Comparison of ENCODE assay signal across 8 cellular contexts in the genomic region with DNA sequence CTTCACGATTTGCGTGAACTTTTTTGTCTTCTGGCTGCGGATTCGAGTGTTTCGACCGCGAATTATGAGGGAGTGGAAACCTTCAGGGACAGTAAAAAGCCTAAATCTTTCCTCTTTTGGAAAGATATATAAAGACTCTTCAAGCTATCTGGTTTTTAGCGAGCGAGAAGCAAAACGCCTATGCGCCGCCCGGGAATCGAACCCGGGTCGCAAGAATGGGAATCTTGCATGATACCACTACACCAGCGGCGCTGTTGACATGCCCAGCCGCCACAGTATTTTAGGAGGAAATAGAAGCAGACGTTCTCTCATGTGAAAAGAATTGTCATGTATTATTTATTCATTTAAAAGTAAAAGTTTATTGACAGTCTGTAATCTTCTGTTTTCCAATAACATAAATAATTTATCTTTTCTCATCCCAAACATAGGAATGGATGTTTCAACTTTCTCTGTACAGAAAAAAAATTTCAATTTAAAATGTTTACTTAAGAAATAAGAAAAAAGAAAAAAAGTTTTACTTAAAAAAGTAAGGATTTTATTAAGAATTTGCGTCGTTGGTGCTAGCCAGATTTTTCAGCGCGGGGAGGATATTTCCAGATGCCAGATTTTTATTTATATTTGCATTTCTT. TPM values are rescaled to one million over a fixed set of nuclear protein-coding genes. Genes with fewer than 3 reads are reported as not detected.
DNase-seq lines count a peak whose midpoint lies in the region; ATAC-seq and TF ChIP-seq lines count a peak whose summit lies in the region.

No MANE protein-coding gene starts in this region.

- BruUV-seq in Panc1 (replicated peaks; lab: Mats Ljungman, UMichigan): no TSS peak

- H3K36me3 Mint-ChIP-seq in CD14-positive monocyte: peaks cover 5 to 9% of the 10 kb centered on the region in 2 donors

- intact Hi-C loops in CD14-positive monocyte (cut with micrococcal nuclease): loop anchor here (2.0 to 10.0 kb wide), 3 partner anchors 43 to 344 kb away; partner anchors contain the start of gene SNRPG (in 2 of the 2)
- intact Hi-C loops in Panc1 (cut with micrococcal nuclease; ENCODE audit: unreplicated experiment): no loop called here

- H3K4me3 ChIP-seq in HUES6 (ENCODE audit: low read depth, low read length) (peak overlapping the region; percentile 99), Panc1 (ENCODE audit: low read depth in 2 of 2, low read length in 2 of 2) (peak overlapping the region; percentile 83 to 91), foreskin fibroblast (ENCODE audit: low read depth in 1 of 2, low read length in 2 of 2) (peak overlapping the region; percentile 69 to 92), suprapubic skin (peak overlapping the region; percentile 94)

- H3K4me1 Mint-ChIP-seq in CD14-positive monocyte: peaks cover 27% of the 10 kb centered on the region

- H3K9me3 ChIP-seq in HUES6 (ENCODE audit: control insufficient read depth, insufficient read depth, low read depth, low read length) (no peaks in the 10 kb centered on the region), Panc1 (ENCODE audit: control insufficient read depth, insufficient read depth, low read depth, low read length) (no peaks in the 10 kb centered on the region), suprapubic skin (no peaks in the 10 kb centered on the region)

- H3K9ac ChIP-seq in HUES6 (ENCODE audit: low read length): peak overlapping the region; percentile 99

- H3K4me1 ChIP-seq in HUES6 (ENCODE audit: control insufficient read depth, insufficient read depth, low read length) (peaks cover 4% of the 10 kb centered on the region), Panc1 (ENCODE audit: control insufficient read depth, insufficient read depth, low read length) (peaks cover 7% of the 10 kb centered on the region; the same call in 1 of the 2 replicates), suprapubic skin (peaks cover 25% of the 10 kb centered on the region)

- H3K27ac Mint-ChIP-seq in CD14-positive monocyte: peak overlapping the region; percentile 95 to 99 (median 98)

- no peak for TF ChIP-seq POLR2A in suprapubic skin (IDR thresholded peaks at IDR 0.05)

- in situ Hi-C loops in Panc1 (cut with HindIII; ENCODE audit: low pct_unique_long_range_greater_than_20kb, low sequenced_read_pairs): no loop called here

- POLR2A ChIA-PET in Panc1 (lab: Charles Lee): interaction anchor here (0.6 to 1.0 kb wide), 2 partner anchors 8 to 45 kb away, joined by 3 to 9 read pairs; partner anchors contain the start of gene SNRPG

- DNase-seq in CD14-positive monocyte (ENCODE audit: low spot score) (peak; percentile 85), Panc1 (ENCODE audit: low read depth, low spot score) (peak; percentile 96), foreskin fibroblast (no peak), omental fat pad (ENCODE audit: low spot score) (peak; percentile 95), suprapubic skin (ENCODE audit: low spot score in 2 of 2) (peak; percentile 93)
- DNase-seq in activated T-helper 1 cell treated with anti-CD3 and anti-CD28 coated beads, Interleukin-2, amount 50 U/mL, for 16 hours (ENCODE audit: low read depth in 1 of 2, low spot score in 1 of 2): peak; percentile 82 to 83

- peak overlapping the region; percentile 99 for H3K27ac ChIP-seq in HUES6 (ENCODE audit: low read depth, low read length)
- peak overlapping the region; percentile 99 for H3K27ac ChIP-seq in Panc1 (ENCODE audit: low read length)
- H3K27ac ChIP-seq in suprapubic skin: peak overlapping the region; percentile 98

- ATAC-seq in GM21423 (IDR thresholded peaks at IDR 0.05; ENCODE audit: unreplicated experiment) (peak; percentile 47), Panc1 (peak; percentile 88), omental fat pad (ENCODE audit: low FRiP score) (peak; percentile 64)

- H3K9me3 Mint-ChIP-seq in CD14-positive monocyte: no peaks in the 10 kb centered on the region

- H3K36me3 ChIP-seq in HUES6 (ENCODE audit: control insufficient read depth, insufficient read depth, low read length): peaks cover 13% of the 10 kb centered on the region; the same call in 1 of the 2 replicates
- H3K36me3 ChIP-seq in Panc1 (ENCODE audit: control insufficient read depth, insufficient read depth, low read length): peaks cover 10% of the 10 kb centered on the region; the same call in 1 of the 2 replicates
- H3K36me3 ChIP-seq in suprapubic skin: no peaks in the 10 kb centered on the region

- H3K4me3 Mint-ChIP-seq in CD14-positive monocyte: peak overlapping the region; percentile 97 to 100

- TF ChIP-seq EP300 in suprapubic skin (IDR thresholded peaks at IDR 0.05): no peak

- CTCF ChIA-PET in Panc1 (lab: Charles Lee): no interaction called here

- H3K27me3 ChIP-seq in HUES6 (ENCODE audit: control insufficient read depth, insufficient read depth, low read length): no peaks in the 10 kb centered on the region
- H3K27me3 ChIP-seq in Panc1 (ENCODE audit: control insufficient read depth, insufficient read depth, low read length): no peaks in the 10 kb centered on the region
- no peaks in the 10 kb centered on the region for H3K27me3 ChIP-seq in suprapubic skin

- WGBS in suprapubic skin: 1% methylated on average over 24 of the region's 24 CpGs

- peaks cover 0 to 3% (median 0%) of the 10 kb centered on the region in 3 donors for H3K27me3 Mint-ChIP-seq in CD14-positive monocyte (ENCODE audit: low read depth in 3 of 3)

- TF ChIP-seq CTCF in CD14-positive monocyte (IDR thresholded peaks at IDR 0.05): no peak
- TF ChIP-seq CTCF in Panc1 (IDR thresholded peaks at IDR 0.05): no peak
- no peak for TF ChIP-seq CTCF in foreskin fibroblast (IDR thresholded peaks at IDR 0.05; ENCODE audit: low read depth, low read length)
- TF ChIP-seq CTCF in omental fat pad (IDR thresholded peaks at IDR 0.05): no peak
- no peak for TF ChIP-seq CTCF in suprapubic skin (IDR thresholded peaks at IDR 0.05)

RNA-seq across cellular contexts. Expression of gene TIA1, which starts 0.5 kb away (rescaled TPM):
- 10 to 100 TPM; 47.0 to 48.7 TPM for polyA plus RNA-seq in CD14-positive monocyte
- total RNA-seq in Panc1 (2021; ENCODE audit: unreplicated experiment) (113 TPM), omental fat pad (100 to 1,000 TPM in 1 of 4 donors, 10 to 100 TPM in 3; 38.1 to 170 (median 53.9) TPM), suprapubic skin (100 to 1,000 TPM in 1 of 4 donors, 10 to 100 TPM in 3; 31.2 to 115 (median 58.0) TPM)
- polyA plus RNA-seq in Panc1 (2012; ENCODE audit: insufficient read length): 62.0 TPM

RNA-seq across cellular contexts. Expression of gene PCYOX1, which starts 9.0 kb away (rescaled TPM):
- 10 to 100 TPM; 10.8 to 16.5 TPM for polyA plus RNA-seq in CD14-positive monocyte
- total RNA-seq in Panc1 (2021; ENCODE audit: unreplicated experiment): 44.1 TPM
- 15.5 TPM for polyA plus RNA-seq in Panc1 (2012; ENCODE audit: insufficient read length)
- total RNA-seq in omental fat pad: 10 to 100 TPM; 49.2 to 88.7 (median 66.4) TPM
- 10 to 100 TPM; 34.4 to 57.2 (median 48.1) TPM for total RNA-seq in suprapubic skin

RNA-seq across cellular contexts. Expression of gene SNRPG, which starts 44.6 kb away (rescaled TPM):
- polyA plus RNA-seq in CD14-positive monocyte: 100 to 1,000 TPM; 214 to 233 TPM
- 325 TPM for total RNA-seq in Panc1 (2021; ENCODE audit: unreplicated experiment)
- polyA plus RNA-seq in Panc1 (2012; ENCODE audit: insufficient read length): 285 TPM
- total RNA-seq in omental fat pad: 100 to 1,000 TPM in 3 of 4 donors, 10 to 100 TPM in 1; 87.3 to 124 (median 107) TPM
- total RNA-seq in suprapubic skin: 10 to 100 TPM; 47.3 to 63.1 (median 55.7) TPM

RNA-seq across cellular contexts. Expression of gene FAM136A, which starts 52.9 kb away (rescaled TPM):
- 10 to 100 TPM; 30.1 to 31.8 TPM for polyA plus RNA-seq in CD14-positive monocyte
- total RNA-seq in Panc1 (2021; ENCODE audit: unreplicated experiment) (53.4 TPM), omental fat pad (10 to 100 TPM; 16.3 to 19.6 (median 17.7) TPM), suprapubic skin (10 to 100 TPM; 20.8 to 30.9 (median 26.4) TPM)
- 49.4 TPM for polyA plus RNA-seq in Panc1 (2012; ENCODE audit: insufficient read length)

RNA-seq across cellular contexts. Expression of gene C2orf42, which starts 58.1 kb away (rescaled TPM):
- polyA plus RNA-seq in CD14-positive monocyte: 1 to 10 TPM; 3.0 to 4.0 TPM
- 15.4 TPM for total RNA-seq in Panc1 (2021; ENCODE audit: unreplicated experiment)
- polyA plus RNA-seq in Panc1 (2012; ENCODE audit: insufficient read length): 14.7 TPM
- 10 to 100 TPM; 10.6 to 15.3 (median 11.2) TPM for total RNA-seq in omental fat pad
- 10 to 100 TPM; 12.4 to 21.6 (median 15.3) TPM for total RNA-seq in suprapubic skin

Comparison
In these comparisons a context has a peak if more than half of its experiments do, and no peak if none do; other contexts are left out.
1. DNase-seq: peak in CD14-positive monocyte (single experiment), Panc1 (single experiment), activated T-helper 1 cell treated with anti-CD3 and anti-CD28 coated beads, Interleukin-2, amount 50 U/mL, for 16 hours (2 of 2), omental fat pad (single experiment) and suprapubic skin (2 of 2); none in foreskin fibroblast (0 of 2).
2. Peak in every context shown above with its lines, with median percentiles within 50 percentile points of each other: ATAC-seq, H3K27ac ChIP-seq and H3K4me3 ChIP-seq.